In the genomic region with DNA sequence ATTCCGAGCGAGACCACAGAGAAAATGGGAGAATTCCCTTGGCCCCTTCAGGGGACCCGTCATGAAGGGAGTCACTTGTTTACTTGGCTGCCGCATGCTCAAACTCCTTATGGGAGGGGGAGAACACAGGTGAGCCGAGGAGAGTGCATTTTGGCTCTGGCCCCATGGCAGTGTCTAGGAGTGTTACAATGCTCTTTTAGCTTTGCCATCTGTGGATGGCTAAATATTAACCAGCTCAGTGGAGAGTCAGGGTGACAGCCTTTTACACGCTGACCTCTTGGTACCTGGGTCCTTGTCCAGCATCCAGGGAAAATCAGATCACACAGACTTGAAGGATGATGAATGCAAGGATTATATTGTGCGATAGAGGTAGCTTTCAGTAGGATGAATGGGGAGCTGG, we compare ENCODE assay signal across 25 cellular contexts.
DNase-seq lines count a peak whose midpoint lies in the region; ATAC-seq, FAIRE-seq and TF ChIP-seq lines count a peak whose summit lies in the region.
"Had no signal": no experiment of that assay in that cellular context is flagged by ENCODE, and none has a peak within 500 bp of the region (broad histone marks: within the 10 kb centered on the region; RNA-seq: fewer than 3 reads in every experiment).

No MANE protein-coding gene starts in this region.

- ATAC-seq in HepG2 (peak; percentile 78), HG02623 (IDR thresholded peaks at IDR 0.05; ENCODE audit: unreplicated experiment) (no peak)
- ATAC-seq: CD8-positive, alpha-beta T cell; GM12878; HCT116 had no signal

- no peak overlapping the region for H2AFZ ChIP-seq in HepG2 (ENCODE audit: low read length)
- H2AFZ ChIP-seq: GM23248 had no signal

- peaks cover 8% of the 10 kb centered on the region; the same call in 1 of the 2 replicates for H3K4me1 ChIP-seq in HepG2 (ENCODE audit: insufficient read depth, low read length)
- H3K4me1 ChIP-seq: BE2C; BLaER1 treated with 17β-estradiol and CSF1 and Interleukin-3, amounts not matched to agents 10 nM and 100 nM; Caco-2 had no signal

- H3K27me3 ChIP-seq in HepG2 (ENCODE audit: control insufficient read depth in 1 of 2, insufficient read depth in 2 of 2, low read length in 2 of 2), result no peaks in the 10 kb centered on the region
- H3K27me3 ChIP-seq: BE2C; BLaER1 treated with 17β-estradiol and CSF1 and Interleukin-3, amounts not matched to agents 10 nM and 100 nM had no signal

- H4K20me1 ChIP-seq in HepG2 (ENCODE audit: insufficient read depth, low read length), result no peaks in the 10 kb centered on the region
- H4K20me1 ChIP-seq: BLaER1 treated with 17β-estradiol and CSF1 and Interleukin-3, amounts not matched to agents 10 nM and 100 nM had no signal

- intact Hi-C loops in HepG2 (cut with micrococcal nuclease; ENCODE audit: unreplicated experiment), result no loop called here
- intact Hi-C loops in posterior vena cava (cut with DNase I), result no loop called here
- intact Hi-C loops in posterior cingulate gyrus (cut with DNase I), result no loop called here

- FAIRE-seq in HepG2 (lab: Jason Lieb, UNC), result no peak
- FAIRE-seq: A204.1, D721Med, GM12878, GM19239 had no signal

- H3K27ac ChIP-seq in C4-2B (peak overlapping the region; percentile 71), HepG2 (ENCODE audit: extremely low read length, insufficient read depth, low read length) (no peak overlapping the region)
- H3K27ac ChIP-seq: 22Rv1; BLaER1 treated with 17β-estradiol and CSF1 and Interleukin-3, amounts not matched to agents 10 nM and 100 nM; GM23248 had no signal

- POLR2A ChIA-PET in HepG2 (lab: Yijun Ruan, JAX), result no interaction called here

- no peak for TF ChIP-seq POLR2A in HepG2 (IDR thresholded peaks at IDR 0.05; ENCODE audit: insufficient read depth in 1 of 2, low read depth in 2 of 2, low read length in 2 of 2)

- H3K4me3 ChIP-seq in HepG2 (replicated peaks in 1 of 3; ENCODE audit: insufficient read depth in 1 of 3, low read depth in 2 of 3, low read length in 3 of 3), result no peak overlapping the region
- H3K4me3 ChIP-seq: BLaER1 treated with 17β-estradiol and CSF1 and Interleukin-3, amounts not matched to agents 10 nM and 100 nM; GM12878; GM23248 had no signal

- 33% methylated on average over 6 of the region's 7 CpGs for WGBS in HepG2 (ENCODE audit: low lambda C conversion rate)

- in situ Hi-C loops in HepG2 (cut with HindIII; ENCODE audit: extremely low pct_ligation_motif_present, low pct_unique_long_range_greater_than_20kb), result no loop called here

- CTCF ChIA-PET in HepG2 (lab: Yijun Ruan, JAX; ENCODE audit: low intra/inter-chr PET ratio, low total read pairs), result no interaction called here

- H3K36me3 ChIP-seq in HepG2 (replicated peaks in 1 of 2; ENCODE audit: control insufficient read depth in 1 of 2, insufficient read depth in 2 of 2, low read length in 2 of 2), result no peaks in the 10 kb centered on the region
- H3K36me3 ChIP-seq: BE2C; BLaER1 treated with 17β-estradiol and CSF1 and Interleukin-3, amounts not matched to agents 10 nM and 100 nM had no signal

- DNase-seq in DMS53 treated with DMSO at 0.1 percent for 48 hours (lab: John Stamatoyannopoulos, UW; ENCODE audit: unreplicated experiment) (peak; percentile 32), HepG2 (ENCODE audit: low spot score) (no peak), posterior vena cava (ENCODE audit: low spot score) (peak; percentile 77), NCI-H510A (lab: John Stamatoyannopoulos, UW) (no peak), posterior cingulate gyrus (no peak), NCI-H69 (lab: John Stamatoyannopoulos, UW) (no peak)
- DNase-seq: ACHN; AML-193; BE2C; Caco-2; CD8-positive, alpha-beta T cell; DMS79; EL; GDM1; GM23248; H9 had no signal

- H3K9me3 ChIP-seq in HepG2 (ENCODE audit: low read length), result no peaks in the 10 kb centered on the region
- H3K9me3 ChIP-seq: BE2C, Caco-2 had no signal

- no peak for TF ChIP-seq EP300 in HepG2 (IDR thresholded peaks at IDR 0.05; ENCODE audit: low read depth in 2 of 2, low read length in 2 of 2)
- no peak for TF ChIP-seq EP300 in HepG2 (CRISPR knock-in tag; IDR thresholded peaks at IDR 0.05; ENCODE audit: borderline replicate concordance)

- TF ChIP-seq CTCF in C4-2B (conservative IDR thresholded peaks at IDR 0.05) (no peak), HepG2 (CRISPR knock-in tag; IDR thresholded peaks at IDR 0.05) (no peak)

- H3K9ac ChIP-seq in HepG2 (ENCODE audit: insufficient read depth, low read depth, low read length), result no peak overlapping the region
- H3K9ac ChIP-seq: BLaER1 treated with 17β-estradiol and CSF1 and Interleukin-3, amounts not matched to agents 10 nM and 100 nM; GM23248 had no signal

- no peaks in the 10 kb centered on the region for H3K79me2 ChIP-seq in HepG2 (ENCODE audit: insufficient read depth, low read length)

- TF ChIP-seq RAD21 in HepG2 (CRISPR knock-in tag; IDR thresholded peaks at IDR 0.05), result no peak

- BruUV-seq in HepG2 (replicated peaks; lab: Mats Ljungman, UMichigan), result no TSS peak

- 0 out of 2 replicates have a peak overlapping the region, but pooled peaks have one; percentile 5 for H3K4me2 ChIP-seq in HepG2 (ENCODE audit: low read depth, low read length)
- H3K4me2 ChIP-seq: BLaER1 treated with 17β-estradiol and CSF1 and Interleukin-3, amounts not matched to agents 10 nM and 100 nM had no signal

TF ChIP-seq in HepG2, 621 proteins besides CTCF, POLR2A, EP300 and RAD21:
- TF ChIP-seq MAFK (conservative IDR thresholded peaks at IDR 0.05 in 1 of 2, IDR thresholded peaks at IDR 0.05 in 1 of 2; ENCODE audit: low read length in 2 of 2), result no peak
- TF ChIP-seq, protein P1, sequence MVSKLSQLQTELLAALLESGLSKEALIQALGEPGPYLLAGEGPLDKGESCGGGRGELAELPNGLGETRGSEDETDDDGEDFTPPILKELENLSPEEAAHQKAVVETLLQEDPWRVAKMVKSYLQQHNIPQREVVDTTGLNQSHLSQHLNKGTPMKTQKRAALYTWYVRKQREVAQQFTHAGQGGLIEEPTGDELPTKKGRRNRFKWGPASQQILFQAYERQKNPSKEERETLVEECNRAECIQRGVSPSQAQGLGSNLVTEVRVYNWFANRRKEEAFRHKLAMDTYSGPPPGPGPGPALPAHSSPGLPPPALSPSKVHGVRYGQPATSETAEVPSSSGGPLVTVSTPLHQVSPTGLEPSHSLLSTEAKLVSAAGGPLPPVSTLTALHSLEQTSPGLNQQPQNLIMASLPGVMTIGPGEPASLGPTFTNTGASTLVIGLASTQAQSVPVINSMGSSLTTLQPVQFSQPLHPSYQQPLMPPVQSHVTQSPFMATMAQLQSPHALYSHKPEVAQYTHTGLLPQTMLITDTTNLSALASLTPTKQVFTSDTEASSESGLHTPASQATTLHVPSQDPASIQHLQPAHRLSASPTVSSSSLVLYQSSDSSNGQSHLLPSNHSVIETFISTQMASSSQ (IDR thresholded peaks at IDR 0.05; ENCODE audit: low read depth), result peak; percentile 62
- TF ChIP-seq, protein P1 (CRISPR knock-in tag; IDR thresholded peaks at IDR 0.05; ENCODE audit: borderline replicate concordance), result no peak
TF ChIP-seq in HepG2: peak in this region for 1.

Comparison
In these comparisons a context has a peak if more than half of its experiments do, and no peak if none do; other contexts are left out.
1. DNase-seq: peak in DMS53 treated with DMSO at 0.1 percent for 48 hours (single experiment) and posterior vena cava (single experiment); none in HepG2 (single experiment), NCI-H510A (single experiment), posterior cingulate gyrus (0 of 10) and NCI-H69 (single experiment).